ENCODE assay signal across 8 cellular contexts in the genomic region with DNA sequence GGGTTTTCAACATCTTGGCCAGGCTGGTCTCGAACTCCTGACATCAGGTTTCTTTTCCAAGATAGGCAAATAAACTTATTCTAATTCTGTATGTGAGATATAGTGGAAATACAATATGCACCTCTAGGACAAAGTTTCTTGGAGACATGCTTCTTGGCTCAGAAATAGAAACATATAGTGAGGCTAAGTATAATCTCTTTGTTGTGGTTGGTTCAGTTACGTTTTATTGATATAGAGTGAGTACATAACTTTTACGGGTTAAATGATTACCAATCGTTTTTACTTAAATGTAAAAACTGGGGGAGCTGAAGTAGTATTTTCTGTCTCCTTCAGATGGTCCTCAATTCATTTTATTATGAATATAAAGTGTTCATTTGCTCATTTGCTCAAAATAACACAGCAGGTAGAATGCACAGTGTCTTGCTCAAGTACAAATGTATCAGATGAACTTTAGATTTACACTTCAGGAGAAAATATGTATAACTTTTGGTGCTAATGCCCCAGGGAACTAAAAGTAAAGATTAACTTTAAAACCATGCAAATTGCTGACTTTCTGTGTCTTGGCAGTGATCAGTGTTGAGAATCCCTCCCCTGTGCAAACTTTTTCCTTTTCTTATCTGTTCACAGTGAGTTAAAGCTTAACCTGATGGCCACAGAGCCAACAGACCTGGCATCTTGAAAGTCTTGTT.
DNase-seq lines count a peak whose midpoint lies in the region; ATAC-seq and TF ChIP-seq lines count a peak whose summit lies in the region.

No MANE protein-coding gene starts in this region.

- H3K27me3 Mint-ChIP-seq in activated naive CD4-positive, alpha-beta T cell treated with anti-CD3 and anti-CD28 coated beads, Interleukin-2, amount 10 ng/mL, durations not matched to agents 7 days and 5 days, result no peaks in the 10 kb centered on the region
- no peaks in the 10 kb centered on the region for H3K27me3 Mint-ChIP-seq in activated naive CD4-positive, alpha-beta T cell treated with anti-CD3 and anti-CD28 coated beads for 36 hours (ENCODE audit: low read depth)
- H3K27me3 Mint-ChIP-seq in activated CD4-positive, alpha-beta memory T cell treated with anti-CD3 and anti-CD28 coated beads for 36 hours, result no peaks in the 10 kb centered on the region

- H3K36me3 ChIP-seq in transverse colon, result no peaks in the 10 kb centered on the region

- no peak for TF ChIP-seq POLR2A in transverse colon (IDR thresholded peaks at IDR 0.05)

- no peak for TF ChIP-seq EP300 in transverse colon (IDR thresholded peaks at IDR 0.05; ENCODE audit: low read depth)

- H3K4me3 ChIP-seq in epithelial cell of proximal tubule (ENCODE audit: low read depth, low read length) (peak overlapping the region; percentile 21), transverse colon (peak overlapping the region in 2 of 4 donors; percentile 5 to 17)

- H3K4me1 ChIP-seq in transverse colon, result peaks cover 31 to 93% (median 81%) of the 10 kb centered on the region in 4 donors

- H3K9me3 Mint-ChIP-seq in activated naive CD4-positive, alpha-beta T cell treated with anti-CD3 and anti-CD28 coated beads, Interleukin-2, amount 10 ng/mL, durations not matched to agents 7 days and 5 days, result no peaks in the 10 kb centered on the region
- no peaks in the 10 kb centered on the region for H3K9me3 Mint-ChIP-seq in activated naive CD4-positive, alpha-beta T cell treated with anti-CD3 and anti-CD28 coated beads for 36 hours
- H3K9me3 Mint-ChIP-seq in activated CD4-positive, alpha-beta memory T cell treated with anti-CD3 and anti-CD28 coated beads for 36 hours, result no peaks in the 10 kb centered on the region

- H3K27ac Mint-ChIP-seq in activated naive CD4-positive, alpha-beta T cell treated with anti-CD3 and anti-CD28 coated beads, Interleukin-2, amount 10 ng/mL, durations not matched to agents 7 days and 5 days, result peak overlapping the region; percentile 14
- H3K27ac Mint-ChIP-seq in activated naive CD4-positive, alpha-beta T cell treated with anti-CD3 and anti-CD28 coated beads for 36 hours, result no peak overlapping the region
- H3K27ac Mint-ChIP-seq in activated CD4-positive, alpha-beta memory T cell treated with anti-CD3 and anti-CD28 coated beads for 36 hours, result no peak overlapping the region

- peaks cover 3% of the 10 kb centered on the region for H3K36me3 Mint-ChIP-seq in activated naive CD4-positive, alpha-beta T cell treated with anti-CD3 and anti-CD28 coated beads, Interleukin-2, amount 10 ng/mL, durations not matched to agents 7 days and 5 days
- peaks cover 2% of the 10 kb centered on the region for H3K36me3 Mint-ChIP-seq in activated naive CD4-positive, alpha-beta T cell treated with anti-CD3 and anti-CD28 coated beads for 36 hours (ENCODE audit: low read depth)
- peaks cover 3% of the 10 kb centered on the region for H3K36me3 Mint-ChIP-seq in activated CD4-positive, alpha-beta memory T cell treated with anti-CD3 and anti-CD28 coated beads for 36 hours

- H3K27me3 ChIP-seq in transverse colon, result no peaks in the 10 kb centered on the region

- H3K4me1 Mint-ChIP-seq in activated naive CD4-positive, alpha-beta T cell treated with anti-CD3 and anti-CD28 coated beads, Interleukin-2, amount 10 ng/mL, durations not matched to agents 7 days and 5 days, result peaks cover 85% of the 10 kb centered on the region
- peaks cover 83% of the 10 kb centered on the region for H3K4me1 Mint-ChIP-seq in activated naive CD4-positive, alpha-beta T cell treated with anti-CD3 and anti-CD28 coated beads for 36 hours (ENCODE audit: low read depth)
- H3K4me1 Mint-ChIP-seq in activated CD4-positive, alpha-beta memory T cell treated with anti-CD3 and anti-CD28 coated beads for 36 hours (ENCODE audit: low read depth), result peaks cover 77% of the 10 kb centered on the region

- H3K4me3 Mint-ChIP-seq in activated naive CD4-positive, alpha-beta T cell treated with anti-CD3 and anti-CD28 coated beads, Interleukin-2, amount 10 ng/mL, durations not matched to agents 7 days and 5 days, result no peak overlapping the region
- H3K4me3 Mint-ChIP-seq in activated naive CD4-positive, alpha-beta T cell treated with anti-CD3 and anti-CD28 coated beads for 36 hours, result no peak overlapping the region
- no peak overlapping the region for H3K4me3 Mint-ChIP-seq in activated CD4-positive, alpha-beta memory T cell treated with anti-CD3 and anti-CD28 coated beads for 36 hours

- TF ChIP-seq CTCF in epithelial cell of proximal tubule (conservative IDR thresholded peaks at IDR 0.05; ENCODE audit: low read depth, low read length) (no peak), transverse colon (IDR thresholded peaks at IDR 0.05) (no peak)

- no peaks in the 10 kb centered on the region for H3K9me3 ChIP-seq in transverse colon

- intact Hi-C loops in activated naive CD4-positive, alpha-beta T cell treated with anti-CD3 and anti-CD28 coated beads for 36 hours (cut with micrococcal nuclease), result no loop called here
- intact Hi-C loops in transverse colon (cut with DNase I; ENCODE audit: low total_unique reads), result no loop called here
- intact Hi-C loops in activated CD4-positive, alpha-beta memory T cell treated with anti-CD3 and anti-CD28 coated beads for 36 hours (cut with micrococcal nuclease), result loop anchor here (1.0 kb wide), 1 partner anchor 41 kb away; no protein-coding TSS in a partner anchor

- POLR2A ChIA-PET in activated CD4-positive, alpha-beta memory T cell treated with anti-CD3 and anti-CD28 coated beads for 36 hours (lab: Charles Lee), result interaction anchor here (0.6 to 1.0 kb wide), 2 partner anchors 77 to 90 kb away, joined by 3 read pairs; no protein-coding TSS in a partner anchor

- WGBS in transverse colon (ENCODE audit: low coverage in 1 of 2), 2 donors, result 42 to 44% methylated on average over 4 of the region's 4 CpGs

- no peak for DNase-seq in activated naive CD4-positive, alpha-beta T cell treated with anti-CD3 and anti-CD28 coated beads, Interleukin-2, amount 10 ng/mL, durations not matched to agents 7 days and 5 days
- DNase-seq in activated naive CD4-positive, alpha-beta T cell treated with anti-CD3 and anti-CD28 coated beads for 36 hours, result no peak
- DNase-seq in epithelial cell of proximal tubule (ENCODE audit: low read depth), result no peak
- no peak for DNase-seq in transverse colon
- DNase-seq in stimulated activated CD4-positive, alpha-beta T cell treated with anti-CD3 and anti-CD28 coated beads, Interleukin-4, amount 100 ng/mL, for 24 hours, result no peak
- no peak for DNase-seq in activated CD4-positive, alpha-beta memory T cell treated with anti-CD3 and anti-CD28 coated beads for 36 hours
- DNase-seq in NCI-H1105 (lab: John Stamatoyannopoulos, UW), result no peak

- peak; percentile 75 for ATAC-seq in HG03196 (IDR thresholded peaks at IDR 0.05; ENCODE audit: unreplicated experiment)

- CTCF ChIA-PET in activated naive CD4-positive, alpha-beta T cell treated with anti-CD3 and anti-CD28 coated beads, Interleukin-2, amount 10 ng/mL, durations not matched to agents 7 days and 5 days (lab: Charles Lee), result interaction anchor here (0.6 to 1.8 kb wide), 2 partner anchors 13 to 90 kb away, joined by 3 to 9 read pairs; no protein-coding TSS in a partner anchor
- CTCF ChIA-PET in activated naive CD4-positive, alpha-beta T cell treated with anti-CD3 and anti-CD28 coated beads for 36 hours (lab: Charles Lee), result interaction anchor here (1.0 to 1.3 kb wide), 2 partner anchors 80 to 90 kb away, joined by 4 read pairs; no protein-coding TSS in a partner anchor
- CTCF ChIA-PET in activated CD4-positive, alpha-beta memory T cell treated with anti-CD3 and anti-CD28 coated beads for 36 hours (lab: Charles Lee), result interaction anchor here (0.8 to 1.7 kb wide), 4 partner anchors 78 to 138 kb away, joined by 3 to 10 read pairs (median 4); a partner anchor contains a TSS

- H3K27ac ChIP-seq in transverse colon, result peak overlapping the region; percentile 94 to 98 (median 97)

- in situ Hi-C loops in transverse colon (cut with MboI; ENCODE audit: low pct_ligation_motif_present in 1 of 4, low pct_unique_long_range_greater_than_20kb in 1 of 4, low sequenced_read_pairs in 3 of 4), result no loop called here
